In genomic region chr20:62703853-62704228, GRCh38 we compare ENCODE assay signal across 10 cellular contexts. TPM values are rescaled to one million over a fixed set of nuclear protein-coding genes. Genes with fewer than 3 reads are reported as not detected.
DNase-seq lines count a peak whose midpoint lies in the region; ATAC-seq, FAIRE-seq and TF ChIP-seq lines count a peak whose summit lies in the region.
"Had no signal": no experiment of that assay in that cellular context is flagged by ENCODE, and none has a peak within 500 bp of the region (broad histone marks: within the 10 kb centered on the region; RNA-seq: fewer than 3 reads in every experiment).

No MANE protein-coding gene starts in this region.

- no peak for TF ChIP-seq CTCF in WI38 (IDR thresholded peaks at IDR 0.05; ENCODE audit: low read depth, low read length)
- TF ChIP-seq CTCF in keratinocyte (optimal IDR thresholded peaks at IDR 0.05 in 1 of 3, IDR thresholded peaks at IDR 0.05 in 1 of 3, conservative IDR thresholded peaks at IDR 0.05 in 1 of 3; ENCODE audit: extremely low read depth in 1 of 3, insufficient read depth in 2 of 3, low read length in 3 of 3): no peak

- no peaks in the 10 kb centered on the region for H4K20me1 ChIP-seq in keratinocyte (ENCODE audit: control insufficient read depth, extremely low read depth, insufficient read depth, low read length)

- DNase-seq in CD8-positive, alpha-beta memory T cell: no peak
- DNase-seq in keratinocyte (ENCODE audit: low read depth, low spot score) (no peak), NCI-H1105 (lab: John Stamatoyannopoulos, UW) (no peak), globus pallidus (ENCODE audit: low spot score) (no peak), iPS-NIHi7 (ENCODE audit: extremely low spot score) (no peak)
- DNase-seq: activated naive CD4-positive, alpha-beta T cell had no signal

- no peaks in the 10 kb centered on the region for H3K9me3 Mint-ChIP-seq in CD8-positive, alpha-beta memory T cell

- CTCF ChIA-PET in CD8-positive, alpha-beta memory T cell (lab: Charles Lee): interaction anchor here (0.9 to 1.5 kb wide), 5 partner anchors 84 to 104 kb away, joined by 3 to 5 read pairs (median 4); no protein-coding TSS in a partner anchor

- H3K4me2 ChIP-seq in keratinocyte (ENCODE audit: control insufficient read depth, extremely low read depth, insufficient read depth, low read depth, low read length): peak overlapping the region; percentile 39

- POLR2A ChIA-PET in CD8-positive, alpha-beta memory T cell (lab: Charles Lee): no interaction called here

- H2AFZ ChIP-seq in ACC112 (ENCODE audit: low read length, unreplicated experiment) (peak overlapping the region; percentile 53), keratinocyte (ENCODE audit: control insufficient read depth, low read length) (peak overlapping the region; percentile 42)

- peak; percentile 23 for FAIRE-seq in keratinocyte (lab: Jason Lieb, UNC)
- FAIRE-seq: colon had no signal

- H3K27ac Mint-ChIP-seq in CD8-positive, alpha-beta memory T cell: peak overlapping the region in 5 of 8 donors; percentile 55 to 80 (median 72)

- H3K27me3 Mint-ChIP-seq in CD8-positive, alpha-beta memory T cell: peaks cover 7 to 17% of the 10 kb centered on the region in 2 donors

- H3K4me3 Mint-ChIP-seq in CD8-positive, alpha-beta memory T cell: peak overlapping the region in 1 of 7 donors; percentile 39

- peaks cover 0 to 15% (median 5%) of the 10 kb centered on the region in 3 donors for H3K4me1 Mint-ChIP-seq in CD8-positive, alpha-beta memory T cell

- no peaks in the 10 kb centered on the region for H3K36me3 Mint-ChIP-seq in CD8-positive, alpha-beta memory T cell

- no peaks in the 10 kb centered on the region for H3K9me1 ChIP-seq in keratinocyte (ENCODE audit: control insufficient read depth, extremely low read depth, insufficient read depth, low read length)

- H3K27ac ChIP-seq in ACC112 (ENCODE audit: low read depth, low read length) (peak overlapping the region; percentile 75), keratinocyte (ENCODE audit: control insufficient read depth, insufficient read depth, low read length) (peak overlapping the region; percentile 54)
- H3K27ac ChIP-seq in CD8-positive, alpha-beta memory T cell (ENCODE audit: low read depth, low read length): no peak overlapping the region

- H3K4me3 ChIP-seq in ACC112 (ENCODE audit: low read depth, low read length): no peak overlapping the region
- no peak overlapping the region for H3K4me3 ChIP-seq in CD8-positive, alpha-beta memory T cell (ENCODE audit: low read length)
- H3K4me3 ChIP-seq in WI38 (ENCODE audit: low read depth, low read length): peak overlapping the region; percentile 30; the same call in 1 of the 2 replicates
- no peak overlapping the region for H3K4me3 ChIP-seq in keratinocyte (ENCODE audit: control insufficient read depth in 2 of 3, extremely low read depth in 1 of 3, insufficient read depth in 2 of 3, low read depth in 1 of 3, low read length in 3 of 3)

- H3K36me3 ChIP-seq in ACC112 (ENCODE audit: insufficient read depth, low read length) (no peaks in the 10 kb centered on the region), keratinocyte (ENCODE audit: control insufficient read depth in 2 of 2, extremely low read depth in 1 of 2, insufficient read depth in 2 of 2, low read length in 2 of 2) (no peaks in the 10 kb centered on the region)
- H3K36me3 ChIP-seq in CD8-positive, alpha-beta memory T cell (ENCODE audit: insufficient read depth, low read length): no peaks in the 10 kb centered on the region

- no peaks in the 10 kb centered on the region for H3K9me3 ChIP-seq in CD8-positive, alpha-beta memory T cell (ENCODE audit: low read length)
- H3K9me3 ChIP-seq in keratinocyte (ENCODE audit: control insufficient read depth, low read depth, low read length): no peaks in the 10 kb centered on the region

- H3K27me3 ChIP-seq in ACC112 (ENCODE audit: insufficient read depth, low read length) (peaks cover 17% of the 10 kb centered on the region), keratinocyte (ENCODE audit: control insufficient read depth, extremely low read depth, insufficient read depth, low read length) (peaks cover 29% of the 10 kb centered on the region)
- H3K27me3 ChIP-seq in CD8-positive, alpha-beta memory T cell (ENCODE audit: insufficient read depth, low read length, poor library complexity, severe bottlenecking): no peaks in the 10 kb centered on the region

- dilution Hi-C loops in keratinocyte (cut with MboI; ENCODE audit: extremely low pct_ligation_motif_present, low sequenced_read_pairs): no loop called here

- H3K4me1 ChIP-seq in ACC112 (ENCODE audit: control insufficient read depth, insufficient read depth, low read length, unreplicated experiment): peaks cover 23% of the 10 kb centered on the region
- H3K4me1 ChIP-seq in CD8-positive, alpha-beta memory T cell (ENCODE audit: insufficient read depth, low read length): peaks cover 5% of the 10 kb centered on the region
- peaks cover 47% of the 10 kb centered on the region for H3K4me1 ChIP-seq in keratinocyte (ENCODE audit: control insufficient read depth, extremely low read depth, insufficient read depth, low read length)

- H3K9ac ChIP-seq in keratinocyte (ENCODE audit: control insufficient read depth, extremely low read depth, insufficient read depth, low read length): peak overlapping the region; percentile 14

- no peak for ATAC-seq in GM21619 (IDR thresholded peaks at IDR 0.05; ENCODE audit: unreplicated experiment)

- H3K79me2 ChIP-seq in ACC112 (ENCODE audit: control insufficient read depth, insufficient read depth, low read length, unreplicated experiment): no peaks in the 10 kb centered on the region
- H3K79me2 ChIP-seq in keratinocyte (ENCODE audit: control insufficient read depth, insufficient read depth, low read length): no peaks in the 10 kb centered on the region

RNA-seq across cellular contexts. Expression of gene NTSR1, which starts 4.8 kb away (rescaled TPM):
- not detected for total RNA-seq in CD8-positive, alpha-beta memory T cell
- not detected for polyA plus RNA-seq in CD8-positive, alpha-beta memory T cell
- polyA plus RNA-seq in keratinocyte: 0.24 to 1.4 TPM (median 0.55 TPM) in 3 replicates
- polyA plus RNA-seq in keratinocyte (2011; ENCODE audit: low read depth): 0.27 TPM
- 0.17 and 0.56 TPM in 2 replicates for polyA plus RNA-seq in keratinocyte (2011; cell fraction: cytosol; rRNA removed)
- 0.90 and 1.4 TPM in 2 replicates for polyA plus RNA-seq in keratinocyte (2011; cell fraction: nucleus; rRNA removed)
- polyA plus RNA-seq in keratinocyte (2012; ENCODE audit: low replicate concordance): 0.72 and 2.1 TPM in 2 replicates
- 0.40 to 2.7 TPM (median 0.83 TPM) in 3 replicates for polyA minus RNA-seq in keratinocyte
- polyA minus RNA-seq in keratinocyte (2011; cell fraction: cytosol; rRNA and poly(A)+ RNA removed): not detected
- polyA minus RNA-seq in keratinocyte (2011; cell fraction: nucleus; rRNA and poly(A)+ RNA removed): 1.1 and 1.3 TPM in 2 replicates
